ENCODE assay signal across 8 cellular contexts in genomic region chrX:107826286-107827136, GRCh38. TPM values are rescaled to one million over a fixed set of nuclear protein-coding genes. Genes with fewer than 3 reads are reported as not detected.
A peak's percentile ranks its signal among the peaks of the same experiment; 100 is the strongest.
DNase-seq lines count a peak whose midpoint lies in the region; ATAC-seq and TF ChIP-seq lines count a peak whose summit lies in the region.

No MANE protein-coding gene starts in this region.

- 0 to 33% methylated on average over 3 to 34 of the region's 92 CpGs for WGBS in tibial nerve, 2 donors

- no peak overlapping the region for H2AFZ ChIP-seq in neural cell (ENCODE audit: low read depth, low read length)

- no peaks in the 10 kb centered on the region; the same call in 1 of the 2 replicates for H3K27me3 ChIP-seq in GM06990 (replicated peaks; ENCODE audit: control insufficient read depth, insufficient read depth, low read length)
- H3K27me3 ChIP-seq in neural cell (ENCODE audit: insufficient read depth, low read depth, low read length), result no peaks in the 10 kb centered on the region
- H3K27me3 ChIP-seq in tibial nerve, result peaks cover 0 to 11% of the 10 kb centered on the region in 2 donors

- no peaks in the 10 kb centered on the region for H4K20me1 ChIP-seq in neural cell (ENCODE audit: insufficient read depth)

- H3K27ac ChIP-seq in neural cell (ENCODE audit: low read length) (no peak overlapping the region), tibial nerve (peak overlapping the region; percentile 82 to 94 (median 89))

- H3K79me2 ChIP-seq in neural cell (replicated peaks; ENCODE audit: insufficient read depth, low read length), result no peaks in the 10 kb centered on the region

- DNase-seq in GM06990 (ENCODE audit: extremely low read depth, insufficient read length) (peak; percentile 21), NCI-H510A treated with DMSO at 0.1 percent for 48 hours (lab: John Stamatoyannopoulos, UW) (peak; percentile 16), fibroblast of the aortic adventitia (ENCODE audit: low read depth) (peak; percentile 48), tibial nerve (ENCODE audit: low spot score in 2 of 2) (peak; percentile 7 to 13)
- peak; percentile 9 for DNase-seq in activated T-helper 9 cell treated with anti-CD3 and anti-CD28 coated beads, Interleukin-2, amount 50 U/mL, for 16 hours (ENCODE audit: low read depth)

- H3K36me3 ChIP-seq in GM06990 (ENCODE audit: control insufficient read depth, insufficient read depth, low read length) (no peaks in the 10 kb centered on the region), neural cell (ENCODE audit: insufficient read depth, low read length) (no peaks in the 10 kb centered on the region), tibial nerve (no peaks in the 10 kb centered on the region)

- H3F3A ChIP-seq in neural cell (ENCODE audit: insufficient read depth, low read length, poor library complexity, severe bottlenecking), result no peaks in the 10 kb centered on the region

- H3K9me3 ChIP-seq in neural cell (ENCODE audit: low read length), result no peaks in the 10 kb centered on the region
- H3K9me3 ChIP-seq in tibial nerve, result no peaks in the 10 kb centered on the region

- H3K4me2 ChIP-seq in neural cell (ENCODE audit: low read length), result no peak overlapping the region

- no peak for TF ChIP-seq CTCF in GM06990 (IDR thresholded peaks at IDR 0.05; ENCODE audit: insufficient read depth, low read length, poor library complexity, severe bottlenecking)
- TF ChIP-seq CTCF in fibroblast of the aortic adventitia (IDR thresholded peaks at IDR 0.05; ENCODE audit: insufficient read depth, low read length), result no peak
- TF ChIP-seq CTCF in neural cell (IDR thresholded peaks at IDR 0.05; ENCODE audit: poor library complexity, severe bottlenecking), result no peak
- no peak for TF ChIP-seq CTCF in tibial nerve (IDR thresholded peaks at IDR 0.05)

- H3K4me1 ChIP-seq in tibial nerve, result peaks cover 0 to 9% (median 0%) of the 10 kb centered on the region in 4 donors

- no peaks in the 10 kb centered on the region for H3K9me2 ChIP-seq in neural cell (ENCODE audit: insufficient read depth, low read length)

- TF ChIP-seq EP300 in neural cell (conservative IDR thresholded peaks at IDR 0.05; ENCODE audit: poor library complexity, severe bottlenecking) (no peak), tibial nerve (IDR thresholded peaks at IDR 0.05) (no peak)

- H3K4me3 ChIP-seq in GM06990 (replicated peaks; ENCODE audit: low read depth, low read length) (0 out of 2 replicates have a peak overlapping the region, but pooled peaks have one; percentile 17), fibroblast of the aortic adventitia (ENCODE audit: low read depth, low read length) (peak overlapping the region; percentile 52), neural cell (ENCODE audit: low read length) (peak overlapping the region; percentile 69), tibial nerve (peak overlapping the region; percentile 28 to 64 (median 48))

- peak overlapping the region; percentile 63 for H3K9ac ChIP-seq in neural cell (ENCODE audit: low read length)

- no peak for TF ChIP-seq RAD21 in neural cell (conservative IDR thresholded peaks at IDR 0.05)

- ATAC-seq in HG02610 (IDR thresholded peaks at IDR 0.05; ENCODE audit: unreplicated experiment), result peak; percentile 40
- ATAC-seq in HG02840 (IDR thresholded peaks at IDR 0.05; ENCODE audit: low FRiP score, unreplicated experiment), result no peak

- no peak for TF ChIP-seq POLR2A in tibial nerve (IDR thresholded peaks at IDR 0.05)

TF ChIP-seq in neural cell, 6 proteins besides CTCF, POLR2A, EP300 and RAD21:
- TF ChIP-seq REST (IDR thresholded peaks at IDR 0.05; ENCODE audit: borderline replicate concordance) (no peak), MXI1 (conservative IDR thresholded peaks at IDR 0.05; ENCODE audit: poor library complexity, severe bottlenecking) (no peak), SMC3 (conservative IDR thresholded peaks at IDR 0.05; ENCODE audit: poor library complexity) (no peak), TAF1 (IDR thresholded peaks at IDR 0.05; ENCODE audit: low read depth) (no peak)
TF ChIP-seq in neural cell: peak in this region for 0.

RNA-seq across cellular contexts. Expression of gene MID2, which starts 0.8 kb away (rescaled TPM):
- total RNA-seq in fibroblast of the aortic adventitia (ENCODE audit: low replicate concordance), result 5.1 and 14.6 TPM in 2 replicates
- polyA plus RNA-seq in neural cell, result 1.9 and 4.2 TPM in 2 replicates
- polyA minus RNA-seq in neural cell, result 30.6 and 32.1 TPM in 2 replicates
- 10 to 100 TPM; 17.1 to 31.0 (median 20.0) TPM for total RNA-seq in tibial nerve

RNA-seq across cellular contexts. Expression of gene NCBP2L, which starts 49.0 kb away (rescaled TPM):
- total RNA-seq in fibroblast of the aortic adventitia (ENCODE audit: low replicate concordance) (not detected in 2 replicates), tibial nerve (not detected)
- not detected in 2 replicates for polyA plus RNA-seq in neural cell
- not detected in 2 replicates for polyA minus RNA-seq in neural cell

RNA-seq across cellular contexts. Expression of gene TSC22D3, which starts 50.9 kb away (rescaled TPM):
- 13.3 and 45.9 TPM in 2 replicates for total RNA-seq in fibroblast of the aortic adventitia (ENCODE audit: low replicate concordance)
- polyA plus RNA-seq in neural cell, result 96.8 and 115 TPM in 2 replicates
- 49.7 and 53.1 TPM in 2 replicates for polyA minus RNA-seq in neural cell
- 1,000 to 10,000 TPM; 1,744 to 2,802 (median 2,261) TPM for total RNA-seq in tibial nerve

Comparison
In these comparisons a context has a peak if more than half of its experiments do, and no peak if none do; other contexts are left out.
1. H3K4me3 ChIP-seq: peak in every context shown above with its lines; median percentile 69 in neural cell; 52 in fibroblast of the aortic adventitia; 48 in tibial nerve; 17 in GM06990.
2. RNA of gene TSC22D3, which starts 50.9 kb away (total RNA-seq): 1,744 to 2,802 TPM in tibial nerve; 13.3 to 45.9 TPM in fibroblast of the aortic adventitia; every median in the first group is over 10 times any median in the second.
3. Peak in every context shown above with its lines, with median percentiles within 50 percentile points of each other: DNase-seq.